Comparison of ENCODE assay signal across 8 cellular contexts in the genomic region with DNA sequence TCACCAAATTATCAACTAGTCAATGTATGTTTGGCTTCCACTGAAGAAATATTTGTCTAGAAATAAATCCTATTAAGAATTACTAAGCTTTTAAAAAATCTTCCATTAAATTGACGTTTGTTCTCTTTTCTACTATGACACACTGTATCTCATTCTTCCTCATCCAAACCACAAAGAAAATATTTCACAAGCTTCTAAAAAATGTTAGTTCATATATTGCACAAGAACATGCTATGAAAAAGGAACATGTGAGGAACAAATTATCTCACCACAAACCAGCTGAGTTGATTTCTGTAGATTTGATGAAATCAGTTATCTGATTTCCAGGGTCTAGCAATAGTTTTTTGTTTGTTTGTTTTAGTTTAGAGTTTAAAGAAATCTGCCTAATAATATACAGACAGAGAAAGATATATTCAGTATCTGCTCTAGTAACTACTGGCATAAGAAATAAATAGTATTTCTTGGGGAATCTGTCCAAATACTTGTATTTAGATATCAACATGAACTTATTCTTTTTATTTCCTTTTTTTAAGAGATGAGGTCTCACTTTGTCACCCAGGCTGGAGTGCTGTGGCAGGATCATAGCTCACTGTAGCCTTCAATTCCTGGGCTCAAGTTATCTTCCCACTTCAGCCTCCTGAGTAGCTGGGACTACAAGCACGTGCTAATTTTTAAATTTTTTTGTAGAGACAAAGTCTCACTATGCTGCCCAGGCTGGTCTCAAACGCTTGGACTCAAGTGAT.
A peak's percentile ranks its signal among the peaks of the same experiment; 100 is the strongest.
DNase-seq lines count a peak whose midpoint lies in the region; ATAC-seq and TF ChIP-seq lines count a peak whose summit lies in the region.

No MANE protein-coding gene starts in this region.

- no peak for TF ChIP-seq POLR2A in esophagus squamous epithelium (IDR thresholded peaks at IDR 0.05)

- intact Hi-C loops in esophagus squamous epithelium (cut with DNase I): no loop called here

- no peaks in the 10 kb centered on the region for H3K27me3 ChIP-seq in esophagus squamous epithelium
- no peaks in the 10 kb centered on the region for H3K27me3 ChIP-seq in MG63

- DNase-seq in COLO829 (ENCODE audit: low spot score): peak; percentile 34
- DNase-seq in OCI-M1 (lab: John Stamatoyannopoulos, UW): peak; percentile 96
- no peak for DNase-seq in esophagus squamous epithelium (lab: John Stamatoyannopoulos, UW)
- peak; percentile 17 for DNase-seq in pons (ENCODE audit: low spot score)
- no peak for DNase-seq in NCI-H187 (lab: John Stamatoyannopoulos, UW)
- DNase-seq in MG63: no peak
- DNase-seq in activated effector memory CD4-positive, alpha-beta T cell treated with anti-CD3 and anti-CD28 coated beads, Interleukin-2, amount 50 U/mL, for 16 hours: no peak

- no peak for TF ChIP-seq CTCF in esophagus squamous epithelium (IDR thresholded peaks at IDR 0.05)

- H3K4me1 ChIP-seq in esophagus squamous epithelium: peaks cover 0 to 10% (median 0%) of the 10 kb centered on the region in 3 donors

- no peak for ATAC-seq in HG02588 (IDR thresholded peaks at IDR 0.05; ENCODE audit: unreplicated experiment)

- H3K36me3 ChIP-seq in esophagus squamous epithelium (peaks cover 0 to 11% (median 0%) of the 10 kb centered on the region in 3 donors), MG63 (no peaks in the 10 kb centered on the region; the same call in 1 of the 2 replicates)

- H3K4me3 ChIP-seq in esophagus squamous epithelium (no peak overlapping the region), MG63 (no peak overlapping the region)

- H3K9me3 ChIP-seq in esophagus squamous epithelium: no peaks in the 10 kb centered on the region
- H3K9me3 ChIP-seq in MG63: no peaks in the 10 kb centered on the region

- H3K27ac ChIP-seq in esophagus squamous epithelium: peak overlapping the region in 3 of 4 donors; percentile 60 to 77 (median 74)

- 55 to 61% methylated on average over 2 of the region's 3 CpGs for WGBS in esophagus squamous epithelium, 2 donors

Comparison
In these comparisons a context has a peak if more than half of its experiments do, and no peak if none do; other contexts are left out.
1. DNase-seq: peak in COLO829 (single experiment), OCI-M1 (single experiment) and pons (single experiment); none in esophagus squamous epithelium (single experiment), NCI-H187 (0 of 2), MG63 (single experiment) and activated effector memory CD4-positive, alpha-beta T cell treated with anti-CD3 and anti-CD28 coated beads, Interleukin-2, amount 50 U/mL, for 16 hours (single experiment).